11 cellular contexts compared by ENCODE assay signal in the genomic region with DNA sequence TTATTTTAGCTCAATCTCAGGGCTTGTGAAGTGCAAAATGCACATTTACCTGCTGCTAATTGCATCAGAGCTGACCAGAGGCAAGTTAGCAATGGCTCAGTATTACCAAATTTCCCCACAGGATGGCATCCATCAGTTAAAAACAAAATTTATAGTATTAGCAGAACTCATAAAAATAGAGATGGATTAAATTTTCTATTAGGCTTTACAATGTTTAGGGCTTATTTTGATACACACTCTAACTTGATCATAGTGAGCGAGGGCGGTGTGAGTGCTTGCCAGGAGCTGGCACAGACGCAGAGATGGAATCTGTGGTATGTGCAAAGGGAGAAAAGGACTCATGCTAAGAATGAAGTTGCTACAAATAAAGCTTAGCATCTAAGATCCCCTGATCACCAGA.
DNase-seq lines count a peak whose midpoint lies in the region; ATAC-seq and TF ChIP-seq lines count a peak whose summit lies in the region.
"Had no signal": no experiment of that assay in that cellular context is flagged by ENCODE, and none has a peak within 500 bp of the region (broad histone marks: within the 10 kb centered on the region; RNA-seq: fewer than 3 reads in every experiment).

No MANE protein-coding gene starts in this region.

- no peak overlapping the region for H2AFZ ChIP-seq in DND-41 (ENCODE audit: low read depth, low read length)

- no peaks in the 10 kb centered on the region for H3K36me3 ChIP-seq in DND-41 (ENCODE audit: insufficient read depth, low read length)
- no peaks in the 10 kb centered on the region for H3K36me3 ChIP-seq in upper lobe of left lung
- H3K36me3 ChIP-seq: WERI-Rb-1 had no signal

- no peaks in the 10 kb centered on the region for H3K79me2 ChIP-seq in DND-41 (ENCODE audit: insufficient read depth, low read length)

- no peak for ATAC-seq in DND-41 (ENCODE audit: insufficient read depth, low read depth)
- ATAC-seq in GM18519 (IDR thresholded peaks at IDR 0.05; ENCODE audit: low FRiP score, unreplicated experiment): no peak
- ATAC-seq in HG03135 (IDR thresholded peaks at IDR 0.05; ENCODE audit: unreplicated experiment): no peak
- ATAC-seq in GM19463 (IDR thresholded peaks at IDR 0.05; ENCODE audit: unreplicated experiment): no peak
- ATAC-seq in upper lobe of left lung (ENCODE audit: low FRiP score in 2 of 2): no peak

- H3K9me3 ChIP-seq in DND-41 (ENCODE audit: insufficient read depth, low read length, severe bottlenecking) (no peaks in the 10 kb centered on the region), upper lobe of left lung (no peaks in the 10 kb centered on the region)

- DNase-seq in DND-41 (no peak), RWPE1 (ENCODE audit: low spot score) (no peak), fibroblast of the aortic adventitia (ENCODE audit: low read depth) (peak; percentile 43), pons (ENCODE audit: low spot score) (peak; percentile 32), upper lobe of left lung (no peak)
- DNase-seq: NK-92 treated with Interleukin-12 subunit alpha and Interleukin-12 subunit beta, amount 100 ng/mL, for 24 hours; stimulated activated CD8-positive, alpha-beta memory T cell treated with anti-CD3 and anti-CD28 coated beads, Interleukin-4, amount 100 ng/mL, for 48 hours; WERI-Rb-1 had no signal

- no peak overlapping the region for H3K9ac ChIP-seq in DND-41 (ENCODE audit: low read depth, low read length)

- H3K27me3 ChIP-seq in DND-41 (ENCODE audit: insufficient read depth, low read length, poor library complexity) (no peaks in the 10 kb centered on the region), upper lobe of left lung (no peaks in the 10 kb centered on the region)

- H4K20me1 ChIP-seq in DND-41 (ENCODE audit: insufficient read depth, low read length): no peaks in the 10 kb centered on the region

- H3K4me3 ChIP-seq in DND-41 (ENCODE audit: low read depth in 1 of 2, low read length in 2 of 2) (no peak overlapping the region), fibroblast of the aortic adventitia (ENCODE audit: low read depth, low read length) (no peak overlapping the region), upper lobe of left lung (no peak overlapping the region)

- no peak for TF ChIP-seq POLR2A in upper lobe of left lung (IDR thresholded peaks at IDR 0.05)

- H3K4me1 ChIP-seq in DND-41 (ENCODE audit: insufficient read depth, low read length) (no peaks in the 10 kb centered on the region), upper lobe of left lung (no peaks in the 10 kb centered on the region)

- CTCF ChIA-PET in RWPE1 (lab: Yijun Ruan, JAX): no interaction called here

- WGBS in upper lobe of left lung, 2 donors: 42 to 58% methylated on average over 3 of the region's 3 CpGs

- TF ChIP-seq CTCF in DND-41 (IDR thresholded peaks at IDR 0.05; ENCODE audit: borderline replicate concordance, extremely low read depth, low read length, poor library complexity, severe bottlenecking): peak; percentile 9
- 0 out of 2 replicates have a peak, but pooled peaks have one; percentile 10 for TF ChIP-seq CTCF in RWPE1 (conservative IDR thresholded peaks at IDR 0.05; ENCODE audit: low read depth)
- TF ChIP-seq CTCF in fibroblast of the aortic adventitia (IDR thresholded peaks at IDR 0.05; ENCODE audit: insufficient read depth, low read length): peak; percentile 24
- no peak for TF ChIP-seq CTCF in upper lobe of left lung (IDR thresholded peaks at IDR 0.05)

- H3K27ac ChIP-seq in DND-41 (ENCODE audit: low read length) (no peak overlapping the region), RWPE1 (no peak overlapping the region), upper lobe of left lung (no peak overlapping the region)
- H3K27ac ChIP-seq: WERI-Rb-1 had no signal

- H3K4me2 ChIP-seq in DND-41 (ENCODE audit: insufficient read depth, low read length): no peak overlapping the region

- no peak for TF ChIP-seq EP300 in upper lobe of left lung (IDR thresholded peaks at IDR 0.05)

- POLR2A ChIA-PET in RWPE1 (lab: Yijun Ruan, JAX; ENCODE audit: low non-redundant PET): no interaction called here

Comparison
In these comparisons a context has a peak if more than half of its experiments do, and no peak if none do; other contexts are left out.
1. DNase-seq: peak in fibroblast of the aortic adventitia (single experiment) and pons (single experiment); none in DND-41 (single experiment), RWPE1 (single experiment) and upper lobe of left lung (0 of 2).
2. CTCF ChIP-seq: peak in DND-41 (single experiment), RWPE1 (single experiment) and fibroblast of the aortic adventitia (single experiment); none in upper lobe of left lung (0 of 6).